In genomic region chr22:42635531-42635930, GRCh38 we compare ENCODE assay signal across 7 cellular contexts. TPM values are rescaled to one million over a fixed set of nuclear protein-coding genes. Genes with fewer than 3 reads are reported as not detected.
DNase-seq lines count a peak whose midpoint lies in the region; ATAC-seq and TF ChIP-seq lines count a peak whose summit lies in the region.

No MANE protein-coding gene starts in this region.

- TF ChIP-seq EP300 in suprapubic skin (IDR thresholded peaks at IDR 0.05), result peak; percentile 47

- DNase-seq in HT1080 (ENCODE audit: low read depth) (peak; percentile 95), cardiac fibroblast (ENCODE audit: low read depth in 2 of 2) (peak; percentile 85 to 92), kidney epithelial cell (ENCODE audit: low read depth) (peak; percentile 82), suprapubic skin (ENCODE audit: low spot score in 2 of 2) (peak; percentile 86 to 92), activated gamma-delta T cell treated with Interleukin-2 at 50 U/mL for 16 hours (no peak)

- H3K36me3 ChIP-seq in kidney epithelial cell (ENCODE audit: control insufficient read depth, insufficient read depth, low read length) (no peaks in the 10 kb centered on the region), suprapubic skin (peaks cover 55% of the 10 kb centered on the region)

- ATAC-seq in HG03432 (IDR thresholded peaks at IDR 0.05; ENCODE audit: unreplicated experiment) (no peak), GM21360 (IDR thresholded peaks at IDR 0.05; ENCODE audit: unreplicated experiment) (no peak)

- TF ChIP-seq POLR2A in suprapubic skin (IDR thresholded peaks at IDR 0.05), result no peak

- peak overlapping the region; percentile 89 for H3K27ac ChIP-seq in suprapubic skin

- 33% methylated on average over 3 of the region's 3 CpGs for WGBS in suprapubic skin

- no peak overlapping the region for H3K4me3 ChIP-seq in cardiac fibroblast (replicated peaks in 1 of 2; ENCODE audit: low read depth in 2 of 2, low read length in 2 of 2)
- no peak overlapping the region for H3K4me3 ChIP-seq in kidney epithelial cell (ENCODE audit: low read depth, low read length)
- no peak overlapping the region for H3K4me3 ChIP-seq in suprapubic skin

- peaks cover 38% of the 10 kb centered on the region for H3K4me1 ChIP-seq in suprapubic skin

- no peaks in the 10 kb centered on the region for H3K27me3 ChIP-seq in kidney epithelial cell (ENCODE audit: control insufficient read depth, insufficient read depth, low read length)
- no peaks in the 10 kb centered on the region for H3K27me3 ChIP-seq in suprapubic skin

- no peaks in the 10 kb centered on the region for H3K9me3 ChIP-seq in suprapubic skin

- TF ChIP-seq CTCF in cardiac fibroblast (IDR thresholded peaks at IDR 0.05; ENCODE audit: low read depth, low read length), result no peak
- TF ChIP-seq CTCF in kidney epithelial cell (IDR thresholded peaks at IDR 0.05; ENCODE audit: insufficient read depth, low read length, poor library complexity, severe bottlenecking), result no peak
- TF ChIP-seq CTCF in suprapubic skin (IDR thresholded peaks at IDR 0.05), result no peak

RNA-seq across cellular contexts. Expression of gene ATP5MGL, which starts 4.9 kb away (rescaled TPM):
- total RNA-seq in HT1080 (2014; rRNA removed; shearing (Covaris generic)), result 0.27 TPM in 1 of 2 replicates, not detected in the other
- not detected in 2 replicates for polyA plus RNA-seq in HT1080 (2015; cell fraction: cytosol; rRNA removed)
- polyA plus RNA-seq in HT1080 (2015; cell fraction: nucleus; rRNA removed), result not detected in 2 replicates
- not detected in 2 replicates for total RNA-seq in kidney epithelial cell
- 1 to 10 TPM in 3 of 4 donors, not detected in 1; 1.3 to 3.9 (median 1.5) TPM for total RNA-seq in suprapubic skin

RNA-seq across cellular contexts. Expression of gene CYB5R3, which starts 13.7 kb away (rescaled TPM):
- total RNA-seq in HT1080 (2014; rRNA removed; shearing (Covaris generic)), result 69.9 and 112 TPM in 2 replicates
- 200 and 230 TPM in 2 replicates for polyA plus RNA-seq in HT1080 (2015; cell fraction: cytosol; rRNA removed)
- 113 and 129 TPM in 2 replicates for polyA plus RNA-seq in HT1080 (2015; cell fraction: nucleus; rRNA removed)
- 85.0 and 116 TPM in 2 replicates for total RNA-seq in kidney epithelial cell
- 100 to 1,000 TPM; 107 to 159 (median 138) TPM for total RNA-seq in suprapubic skin

RNA-seq across cellular contexts. Expression of gene POLDIP3, which starts 20.8 kb away (rescaled TPM):
- 46.4 and 58.3 TPM in 2 replicates for total RNA-seq in HT1080 (2014; rRNA removed; shearing (Covaris generic))
- 40.2 and 44.2 TPM in 2 replicates for polyA plus RNA-seq in HT1080 (2015; cell fraction: cytosol; rRNA removed)
- 59.8 and 60.0 TPM in 2 replicates for polyA plus RNA-seq in HT1080 (2015; cell fraction: nucleus; rRNA removed)
- 29.7 and 34.7 TPM in 2 replicates for total RNA-seq in kidney epithelial cell
- total RNA-seq in suprapubic skin, result 10 to 100 TPM; 32.4 to 61.1 (median 45.7) TPM
